Comparison of ENCODE assay signal across 31 cellular contexts in the genomic region with DNA sequence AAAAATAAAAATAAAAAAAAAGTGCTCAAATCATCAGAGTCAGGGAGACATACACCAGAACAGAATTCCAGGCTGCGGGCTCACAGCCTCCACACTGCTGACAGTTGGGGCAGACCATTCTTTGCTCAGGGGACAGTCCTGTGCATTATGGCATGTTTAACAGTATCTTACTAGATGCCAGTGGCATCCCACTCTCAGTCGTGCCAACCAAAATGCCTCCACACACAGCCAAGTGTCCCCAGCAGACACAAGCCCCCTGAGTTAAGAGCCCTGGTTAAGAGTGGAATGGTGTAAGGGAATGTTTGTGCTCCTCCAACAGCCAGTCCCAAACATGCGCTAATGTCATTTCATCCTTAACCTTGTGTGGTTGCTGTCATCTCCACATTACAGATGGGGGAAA. TPM values are rescaled to one million over a fixed set of nuclear protein-coding genes. Genes with fewer than 3 reads are reported as not detected.
"Had no signal": no experiment of that assay in that cellular context is flagged by ENCODE, and none has a peak within 500 bp of the region (broad histone marks: within the 10 kb centered on the region; RNA-seq: fewer than 3 reads in every experiment).

No MANE protein-coding gene starts in this region.

- DNase-seq: activated CD4-positive, alpha-beta T cell treated with anti-CD3 and anti-CD28 coated beads, Interleukin-2, amount 10 ng/mL, durations not matched to agents 7 days and 5 days; activated CD4-positive, alpha-beta T cell treated with anti-CD3 and anti-CD28 coated beads, Interleukin-2, amount 50 U/mL, for 48 hours; activated CD8-positive, alpha-beta memory T cell treated with anti-CD3 and anti-CD28 coated beads, Interleukin-2, amount 50 U/mL, for 4 hours; activated gamma-delta T cell treated with Interleukin-2 at 50 U/mL for 16 hours; activated naive CD4-positive, alpha-beta T cell treated with anti-CD3 and anti-CD28 coated beads for 36 hours; activated T-cell treated with anti-CD3 and anti-CD28 coated beads for 4 hours; activated T-cell treated with anti-CD3 and anti-CD28 coated beads, Interleukin-2, amount 50 U/mL, for 4 hours; body of pancreas; Karpas-422; KBM-7; NCI-H1105; NCI-H1417 treated with DMSO at 0.1 percent for 48 hours; NCI-H1694; NCI-H1930; NCI-H2081 treated with DMSO at 0.1 percent for 48 hours; NCI-H510A; NCI-H526; NCI-H748 treated with DMSO at 0.1 percent for 48 hours; NK-92 treated with Interleukin-12 subunit alpha and Interleukin-12 subunit beta, amount 100 ng/mL, for 24 hours; PC-3; Right ventricle myocardium superior; SW 1271; T-helper 1 cell; T-helper 2 cell; T1000 had no signal

- H3K4me3 Mint-ChIP-seq: activated CD4-positive, alpha-beta T cell treated with anti-CD3 and anti-CD28 coated beads, Interleukin-2, amount 10 ng/mL, durations not matched to agents 7 days and 5 days; activated naive CD4-positive, alpha-beta T cell treated with anti-CD3 and anti-CD28 coated beads for 36 hours; activated T-cell treated with anti-CD3 and anti-CD28 coated beads, Interleukin-2, amount 50 U/mL, for 4 hours; activated T-helper 1 cell treated with anti-CD3 and anti-CD28 coated beads, Interleukin-12 subunit alpha, Interleukin-12 subunit beta, Interleukin-2, Interleukin-4 antibody, amounts not matched to agents 30 ng/mL and 10 ng/mL and 1 ng/mL, durations not matched to agents 14 hours and 24 hours and 36 hours had no signal

- H3K9me3 ChIP-seq: adrenal gland, body of pancreas, breast epithelium had no signal

- H3K27ac ChIP-seq: adrenal gland, body of pancreas, breast epithelium had no signal

- H3K27me3 ChIP-seq: adrenal gland, body of pancreas, breast epithelium had no signal

- H3K4me1 ChIP-seq: body of pancreas, breast epithelium had no signal

- H3K4me3 ChIP-seq: adrenal gland, body of pancreas, breast epithelium had no signal

- H3K36me3 ChIP-seq: adrenal gland, breast epithelium had no signal

- H3K27ac Mint-ChIP-seq: activated CD4-positive, alpha-beta T cell treated with anti-CD3 and anti-CD28 coated beads, Interleukin-2, amount 10 ng/mL, durations not matched to agents 7 days and 5 days; activated naive CD4-positive, alpha-beta T cell treated with anti-CD3 and anti-CD28 coated beads for 36 hours; activated naive CD4-positive, alpha-beta T cell treated with anti-CD3 and anti-CD28 coated beads, Interleukin-2, amount 50 U/mL, for 72 hours; activated T-helper 1 cell treated with anti-CD3 and anti-CD28 coated beads, Interleukin-12 subunit alpha, Interleukin-12 subunit beta, Interleukin-2, Interleukin-4 antibody, amounts not matched to agents 30 ng/mL and 10 ng/mL and 1 ng/mL, durations not matched to agents 14 hours and 24 hours and 36 hours had no signal

- H3K9me3 Mint-ChIP-seq: activated CD4-positive, alpha-beta T cell treated with anti-CD3 and anti-CD28 coated beads, Interleukin-2, amount 10 ng/mL, durations not matched to agents 7 days and 5 days; activated naive CD4-positive, alpha-beta T cell treated with anti-CD3 and anti-CD28 coated beads for 36 hours; activated naive CD4-positive, alpha-beta T cell treated with anti-CD3 and anti-CD28 coated beads, Interleukin-2, amount 50 U/mL, for 72 hours; activated T-cell treated with anti-CD3 and anti-CD28 coated beads, Interleukin-2, amount 50 U/mL, for 4 hours; activated T-helper 1 cell treated with anti-CD3 and anti-CD28 coated beads, Interleukin-12 subunit alpha, Interleukin-12 subunit beta, Interleukin-2, Interleukin-4 antibody, amounts not matched to agents 30 ng/mL and 10 ng/mL and 1 ng/mL, durations not matched to agents 14 hours and 24 hours and 36 hours had no signal

- H3K36me3 Mint-ChIP-seq: activated naive CD4-positive, alpha-beta T cell treated with anti-CD3 and anti-CD28 coated beads, Interleukin-2, amount 50 U/mL, for 72 hours had no signal

RNA-seq across cellular contexts. Expression of a gene that starts 26.1 kb away (rescaled TPM):
- total RNA-seq: body of pancreas, Right ventricle myocardium superior had no signal

RNA-seq across cellular contexts. Expression of a gene that starts 33.4 kb away (rescaled TPM):
- total RNA-seq: astrocyte, MCF 10A, PC-3 had no signal
